In genomic region chr16:57372372-57373116, GRCh38 we compare ENCODE assay signal across 10 cellular contexts. TPM values are rescaled to one million over a fixed set of nuclear protein-coding genes. Genes with fewer than 3 reads are reported as not detected.
DNase-seq lines count a peak whose midpoint lies in the region; ATAC-seq and TF ChIP-seq lines count a peak whose summit lies in the region.
"Had no signal": no experiment of that assay in that cellular context is flagged by ENCODE, and none has a peak within 500 bp of the region (broad histone marks: within the 10 kb centered on the region; RNA-seq: fewer than 3 reads in every experiment).

Gene CX3CL1, plus strand, starts transcription at chr16:57372490. Its CDS starts 79 bp downstream, at chr16:57372569.

- H2BK120ac ChIP-seq in mesenchymal stem cell (ENCODE audit: low read depth, low read length) = no peak within 1 kb of the TSS

- H3K9me3 Mint-ChIP-seq in MCF 10A (ENCODE audit: unreplicated experiment) (no peaks in the 10 kb centered on the region), endothelial cell (ENCODE audit: unreplicated experiment) (no peaks in the 10 kb centered on the region), type B pancreatic cell (no peaks in the 10 kb centered on the region)
- H3K9me3 Mint-ChIP-seq in CD4-positive, alpha-beta T cell = no peaks in the 10 kb centered on the region

- peak within 1 kb of the TSS; percentile 38 for H2BK15ac ChIP-seq in mesenchymal stem cell (ENCODE audit: low read depth, poor library complexity, severe bottlenecking)

- H3K14ac ChIP-seq in mesenchymal stem cell (ENCODE audit: low read length in 2 of 2) = no peak within 1 kb of the TSS

- H3K79me1 ChIP-seq in mesenchymal stem cell (replicated peaks; ENCODE audit: low read length, poor library complexity, severe bottlenecking) = peaks cover 14% of the 10 kb centered on the region

- H3K18ac ChIP-seq in mesenchymal stem cell (ENCODE audit: low read depth in 1 of 2, low read length in 2 of 2) = peak within 1 kb of the TSS in 1 of 2 experiments; percentile 46

- peak within 1 kb of the TSS; percentile 82 for H2AK5ac ChIP-seq in mesenchymal stem cell (ENCODE audit: low read length, severe bottlenecking)

- no peak within 1 kb of the TSS for H4K91ac ChIP-seq in mesenchymal stem cell (ENCODE audit: low read length)

- intact Hi-C loops in breast epithelium (cut with DNase I; ENCODE audit: low total_unique reads) = no loop called here
- intact Hi-C loops in MCF 10A (cut with micrococcal nuclease) = no loop called here
- intact Hi-C loops in CD4-positive, alpha-beta T cell (cut with DNase I, micrococcal nuclease) = no loop called here

- H2BK5ac ChIP-seq in mesenchymal stem cell (ENCODE audit: low read depth, low read length, poor library complexity, severe bottlenecking) = peak within 1 kb of the TSS; percentile 34

- H3K4me3 Mint-ChIP-seq in MCF 10A (ENCODE audit: unreplicated experiment) = no peak within 1 kb of the TSS
- no peak within 1 kb of the TSS for H3K4me3 Mint-ChIP-seq in endothelial cell (ENCODE audit: unreplicated experiment)
- peak within 1 kb of the TSS; percentile 78 for H3K4me3 Mint-ChIP-seq in type B pancreatic cell
- H3K4me3 Mint-ChIP-seq in CD4-positive, alpha-beta T cell = no peak within 1 kb of the TSS

- H3K27ac Mint-ChIP-seq in MCF 10A (ENCODE audit: low read depth, unreplicated experiment) (no peak within 1 kb of the TSS), endothelial cell (ENCODE audit: unreplicated experiment) (no peak within 1 kb of the TSS), type B pancreatic cell (peak within 1 kb of the TSS; percentile 23)
- no peak within 1 kb of the TSS for H3K27ac Mint-ChIP-seq in CD4-positive, alpha-beta T cell

- H3K4ac ChIP-seq in mesenchymal stem cell (ENCODE audit: low read depth in 1 of 2, low read length in 2 of 2) = no peak within 1 kb of the TSS

- H3K4me1 Mint-ChIP-seq in MCF 10A (ENCODE audit: insufficient read depth, unreplicated experiment) = no peaks in the 10 kb centered on the region
- peaks cover 7% of the 10 kb centered on the region for H3K4me1 Mint-ChIP-seq in endothelial cell (ENCODE audit: unreplicated experiment)
- H3K4me1 Mint-ChIP-seq in type B pancreatic cell (ENCODE audit: unreplicated experiment) = peaks cover 17% of the 10 kb centered on the region
- H3K4me1 Mint-ChIP-seq in CD4-positive, alpha-beta T cell (ENCODE audit: low read depth) = no peaks in the 10 kb centered on the region

- H3K36me3 ChIP-seq in breast epithelium (no peaks in the 10 kb centered on the region), mesenchymal stem cell (ENCODE audit: control insufficient read depth in 1 of 2, insufficient read depth in 2 of 2, low read depth in 1 of 2, low read length in 2 of 2) (peaks cover 0 to 7% of the 10 kb centered on the region in 2 experiments)
- H3K36me3 ChIP-seq: BLaER1 treated with 17β-estradiol and CSF1 and Interleukin-3, amounts not matched to agents 10 nM and 100 nM had no signal

- 32% methylated on average over 22 of the region's 23 CpGs for WGBS in mesenchymal stem cell

- no peak within 1 kb of the TSS for H4K8ac ChIP-seq in mesenchymal stem cell (ENCODE audit: low read length)

- ATAC-seq in CD4-positive, alpha-beta T cell (ENCODE audit: poor library complexity) = no peak
- ATAC-seq in HG03135 (IDR thresholded peaks at IDR 0.05; ENCODE audit: unreplicated experiment) = no peak

- H3K4me3 ChIP-seq in breast epithelium (peak within 1 kb of the TSS; percentile 51 to 76 (median 71)), mesenchymal stem cell (ENCODE audit: insufficient read depth in 1 of 2, low read depth in 1 of 2, low read length in 2 of 2) (peak within 1 kb of the TSS; percentile 33 to 58)
- H3K4me3 ChIP-seq: BLaER1 treated with 17β-estradiol and CSF1 and Interleukin-3, amounts not matched to agents 10 nM and 100 nM had no signal

- peak within 1 kb of the TSS in 1 of 2 experiments; percentile 45 for H2BK12ac ChIP-seq in mesenchymal stem cell (ENCODE audit: low read length in 2 of 2)

- peak; percentile 82 to 94 for DNase-seq in breast epithelium (ENCODE audit: low spot score in 2 of 2)
- no peak for DNase-seq in MCF 10A (ENCODE audit: unreplicated experiment)
- peak; percentile 56 for DNase-seq in endothelial cell (ENCODE audit: low spot score)
- peak; percentile 62 for DNase-seq in mesenchymal stem cell
- DNase-seq in type B pancreatic cell (ENCODE audit: extremely low spot score, unreplicated experiment) = peak; percentile 78
- DNase-seq in CD4-positive, alpha-beta T cell = no peak
- DNase-seq in NK-92 (lab: John Stamatoyannopoulos, UW; ENCODE audit: unreplicated experiment) = no peak

- peak within 1 kb of the TSS; percentile 29 for H2AFZ ChIP-seq in mesenchymal stem cell (ENCODE audit: low read depth, low read length)

- POLR2A ChIA-PET in MCF 10A (lab: Yijun Ruan, JAX) = no interaction called here
- POLR2A ChIA-PET in CD4-positive, alpha-beta T cell (lab: Charles Lee) = no interaction called here

- CTCF ChIA-PET in MCF 10A (lab: Yijun Ruan, JAX) = no interaction called here
- CTCF ChIA-PET in CD4-positive, alpha-beta T cell (lab: Charles Lee) = no interaction called here

- H3K4me1 ChIP-seq in breast epithelium (peaks cover 0 to 13% of the 10 kb centered on the region in 2 donors), mesenchymal stem cell (ENCODE audit: control insufficient read depth, insufficient read depth, low read depth, low read length) (peaks cover 24% of the 10 kb centered on the region)

- BruUV-seq in MCF 10A (replicated peaks; lab: Mats Ljungman, UMichigan) = no TSS peak

- H3K27me3 ChIP-seq in breast epithelium (no peaks in the 10 kb centered on the region), mesenchymal stem cell (ENCODE audit: control insufficient read depth in 1 of 2, insufficient read depth in 1 of 2, low read length in 2 of 2) (peaks cover 0 to 55% of the 10 kb centered on the region in 2 experiments)
- H3K27me3 ChIP-seq in CD4-positive, alpha-beta T cell (ENCODE audit: control insufficient read depth, insufficient read depth, low read length) = no peaks in the 10 kb centered on the region
- H3K27me3 ChIP-seq: BLaER1 treated with 17β-estradiol and CSF1 and Interleukin-3, amounts not matched to agents 10 nM and 100 nM had no signal

- peak in 1 of 3 donors; percentile 25 for TF ChIP-seq CTCF in breast epithelium (IDR thresholded peaks at IDR 0.05)
- no peak for TF ChIP-seq CTCF in MCF 10A (IDR thresholded peaks at IDR 0.05; ENCODE audit: unreplicated experiment)
- no peak for TF ChIP-seq CTCF in endothelial cell (IDR thresholded peaks at IDR 0.05; ENCODE audit: unreplicated experiment)
- peak; percentile 31 for TF ChIP-seq CTCF in type B pancreatic cell (conservative IDR thresholded peaks at IDR 0.05)
- TF ChIP-seq CTCF in CD4-positive, alpha-beta T cell (IDR thresholded peaks at IDR 0.05) = no peak

- H3K9me3 ChIP-seq in breast epithelium (no peaks in the 10 kb centered on the region), mesenchymal stem cell (ENCODE audit: control insufficient read depth, low read length) (no peaks in the 10 kb centered on the region)
- no peaks in the 10 kb centered on the region for H3K9me3 ChIP-seq in CD4-positive, alpha-beta T cell (ENCODE audit: control insufficient read depth, low read length)
- H3K9me3 ChIP-seq: BLaER1 treated with 17β-estradiol and CSF1 and Interleukin-3, amounts not matched to agents 10 nM and 100 nM had no signal

- H3K27me3 Mint-ChIP-seq in MCF 10A (ENCODE audit: insufficient read depth, unreplicated experiment) = peaks cover 12% of the 10 kb centered on the region
- peaks cover 3% of the 10 kb centered on the region for H3K27me3 Mint-ChIP-seq in endothelial cell (ENCODE audit: unreplicated experiment)
- no peaks in the 10 kb centered on the region for H3K27me3 Mint-ChIP-seq in type B pancreatic cell
- no peaks in the 10 kb centered on the region for H3K27me3 Mint-ChIP-seq in CD4-positive, alpha-beta T cell

- peak within 1 kb of the TSS; percentile 64 for H3K4me2 ChIP-seq in mesenchymal stem cell (ENCODE audit: low read length, poor library complexity, severe bottlenecking)

- H3K27ac ChIP-seq in breast epithelium (peak within 1 kb of the TSS; percentile 96 to 98), mesenchymal stem cell (ENCODE audit: low read length, poor library complexity, severe bottlenecking) (peak within 1 kb of the TSS; percentile 82)
- H3K27ac ChIP-seq in CD4-positive, alpha-beta T cell (ENCODE audit: low read depth, low read length) = no peak within 1 kb of the TSS
- H3K27ac ChIP-seq: BLaER1 treated with 17β-estradiol and CSF1 and Interleukin-3, amounts not matched to agents 10 nM and 100 nM had no signal

- no peaks in the 10 kb centered on the region for H3K36me3 Mint-ChIP-seq in MCF 10A (ENCODE audit: insufficient read depth, unreplicated experiment)
- no peaks in the 10 kb centered on the region for H3K36me3 Mint-ChIP-seq in endothelial cell (ENCODE audit: low read depth, unreplicated experiment)
- H3K36me3 Mint-ChIP-seq in type B pancreatic cell = no peaks in the 10 kb centered on the region
- H3K36me3 Mint-ChIP-seq in CD4-positive, alpha-beta T cell (ENCODE audit: low read depth) = no peaks in the 10 kb centered on the region

- TF ChIP-seq POLR2A in breast epithelium (IDR thresholded peaks at IDR 0.05) = peak; percentile 88

- no peak within 1 kb of the TSS for H3K9ac ChIP-seq in mesenchymal stem cell (ENCODE audit: low read length)
- H3K9ac ChIP-seq: BLaER1 treated with 17β-estradiol and CSF1 and Interleukin-3, amounts not matched to agents 10 nM and 100 nM had no signal

- peak within 1 kb of the TSS in 1 of 2 experiments; percentile 56 for H3K23ac ChIP-seq in mesenchymal stem cell (ENCODE audit: low read length in 2 of 2)

RNA-seq across cellular contexts. Expression of gene CX3CL1, which starts in this region (rescaled TPM):
- total RNA-seq in breast epithelium (100 to 1,000 TPM in 1 of 3 donors, 10 to 100 TPM in 1, 1 to 10 TPM in 1; 6.2 to 164 (median 58.0) TPM), MCF 10A (2022) (not detected in 2 replicates), endothelial cell (ENCODE audit: unreplicated experiment) (9.2 TPM), type B pancreatic cell (ENCODE audit: low replicate concordance) (1.4 and 17.8 TPM in 2 replicates)
- 1.5 TPM for polyA plus RNA-seq in mesenchymal stem cell (2013, experiment 1 of 2)
- 1.5 TPM for polyA plus RNA-seq in mesenchymal stem cell (2013, experiment 2 of 2)
- not detected for total RNA-seq in CD4-positive, alpha-beta T cell
- total RNA-seq: T-helper 2 cell treated with Interferon-gamma antibody and Interleukin-4, amounts not matched to agents 100 ng/mL and 5 ng/mL, for 36 hours had no signal

Comparison
In these comparisons a context has a peak if more than half of its experiments do, and no peak if none do; other contexts are left out.
1. DNase-seq: peak in breast epithelium (2 of 2), endothelial cell (single experiment), mesenchymal stem cell (single experiment) and type B pancreatic cell (single experiment); none in MCF 10A (single experiment), CD4-positive, alpha-beta T cell (0 of 10) and NK-92 (single experiment).